In the genomic region with DNA sequence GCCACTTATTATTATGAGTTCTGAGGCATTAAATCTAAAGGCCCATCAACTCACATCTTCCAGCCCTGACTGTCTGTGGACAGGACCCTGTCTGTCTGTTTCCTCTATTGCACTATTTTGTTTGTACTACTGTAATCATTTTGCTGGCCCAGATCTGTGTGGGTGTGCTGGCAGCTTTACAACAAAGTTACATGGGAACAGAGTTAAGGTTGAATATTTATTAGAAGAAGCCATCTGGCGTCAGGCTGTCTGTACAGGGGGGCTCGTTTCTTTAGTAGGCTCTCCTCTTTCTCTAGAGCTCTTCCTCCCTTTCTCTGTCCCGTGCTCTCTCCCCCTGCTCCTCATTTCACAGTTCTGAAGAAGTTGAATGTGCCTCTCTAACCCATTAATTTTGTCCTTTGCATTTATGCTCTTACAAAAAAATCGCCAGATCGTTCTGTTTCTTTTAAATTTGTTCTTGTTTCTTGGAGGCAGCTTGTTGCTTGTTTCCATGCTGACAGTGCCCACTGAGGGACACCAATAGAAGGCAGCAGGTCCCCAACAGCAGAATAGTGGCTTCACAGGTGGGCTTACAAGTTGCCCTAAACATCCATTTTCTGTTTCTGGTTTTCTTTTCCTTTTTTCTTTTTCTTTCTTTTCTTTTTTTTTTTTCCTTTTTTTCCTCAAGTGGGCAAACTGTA, we compare ENCODE assay signal across 12 cellular contexts.
DNase-seq lines count a peak whose midpoint lies in the region; ATAC-seq and FAIRE-seq lines count a peak whose summit lies in the region.
"Had no signal": no experiment of that assay in that cellular context is flagged by ENCODE, and none has a peak within 500 bp of the region (broad histone marks: within the 10 kb centered on the region; RNA-seq: fewer than 3 reads in every experiment).

No MANE protein-coding gene starts in this region.

- peak; percentile 97 for FAIRE-seq in endometrium (lab: Jason Lieb, UNC)

- peak; percentile 10 for DNase-seq in AG08396 (ENCODE audit: low spot score)
- peak; percentile 61 for DNase-seq in NCI-H2171 (lab: John Stamatoyannopoulos, UW)
- DNase-seq in myocyte (ENCODE audit: low read depth) = peak; percentile 56
- DNase-seq in globus pallidus (ENCODE audit: low spot score) = no peak
- DNase-seq: activated CD4-positive, alpha-beta T cell treated with anti-CD3 and anti-CD28 coated beads, Interleukin-2, amount 50 U/mL, for 4 hours; CD4-positive, CD25-positive, alpha-beta regulatory T cell; Kasumi-1 had no signal

- ATAC-seq in HG03571 (IDR thresholded peaks at IDR 0.05; ENCODE audit: unreplicated experiment) (no peak), HG02981 (IDR thresholded peaks at IDR 0.05; ENCODE audit: unreplicated experiment) (no peak), HG03025 (IDR thresholded peaks at IDR 0.05; ENCODE audit: low FRiP score, unreplicated experiment) (no peak)
- ATAC-seq: left colon had no signal
